ENCODE assay signal across 30 cellular contexts in genomic region chr10:115964827-115965226, GRCh38.
"Had no signal": no experiment of that assay in that cellular context is flagged by ENCODE, and none has a peak within 500 bp of the region (broad histone marks: within the 10 kb centered on the region; RNA-seq: fewer than 3 reads in every experiment).

No MANE protein-coding gene starts in this region.

- H2AFZ ChIP-seq: parathyroid adenoma had no signal

- H3K36me3 Mint-ChIP-seq: naive thymus-derived CD4-positive, alpha-beta T cell; natural killer cell; neural progenitor cell; stimulated activated memory B cell treated with anti-CD40 and anti-IgM and Interleukin-4, amounts not matched to agents 10 μg/mL and 1 μg/mL and 100 μg/mL, for 72 hours had no signal

- H3K9me3 ChIP-seq: ovary, psoas muscle, stomach, thoracic aorta, thyroid gland, tibial nerve, upper lobe of right lung, uterus had no signal

- ATAC-seq: naive thymus-derived CD4-positive, alpha-beta T cell; natural killer cell; psoas muscle; right cardiac atrium; sciatic nerve; stimulated activated memory B cell treated with anti-CD40 and anti-IgM and Interleukin-4, amounts not matched to agents 10 μg/mL and 1 μg/mL and 100 μg/mL, for 72 hours; stimulated activated naive CD8-positive, alpha-beta T cell treated with anti-CD3 and anti-CD28 coated beads, Interleukin-15, Interleukin-2, amounts not matched to agents 100 U/mL and 50 U/mL, for 24 hours; upper lobe of right lung had no signal

- H3K27me3 Mint-ChIP-seq: naive thymus-derived CD4-positive, alpha-beta T cell; stimulated activated memory B cell treated with anti-CD40 and anti-IgM and Interleukin-4, amounts not matched to agents 10 μg/mL and 1 μg/mL and 100 μg/mL, for 72 hours had no signal

- H3K27ac ChIP-seq: neural progenitor cell, ovary, parathyroid adenoma, psoas muscle, skin epidermis, spleen, stomach, thoracic aorta, thyroid gland, tibial nerve, upper lobe of right lung, uterus had no signal

- H3K4me1 Mint-ChIP-seq: naive thymus-derived CD4-positive, alpha-beta T cell; natural killer cell; stimulated activated memory B cell treated with anti-CD40 and anti-IgM and Interleukin-4, amounts not matched to agents 10 μg/mL and 1 μg/mL and 100 μg/mL, for 72 hours had no signal

- H3K27ac Mint-ChIP-seq: naive thymus-derived CD4-positive, alpha-beta T cell; natural killer cell; nephron; progenitor cell of endocrine pancreas; stimulated activated memory B cell treated with anti-CD40 and anti-IgM and Interleukin-4, amounts not matched to agents 10 μg/mL and 1 μg/mL and 100 μg/mL, for 72 hours had no signal

- H3K4me2 ChIP-seq: neural progenitor cell, smooth muscle cell had no signal

- H3K79me2 ChIP-seq: parathyroid adenoma had no signal

- H3K4me3 ChIP-seq: neural progenitor cell, ovary, psoas muscle, skin epidermis, smooth muscle cell, spleen, stomach, thoracic aorta, thyroid gland, tibial nerve, upper lobe of right lung, uterus had no signal

- H3K4me3 Mint-ChIP-seq: naive thymus-derived CD4-positive, alpha-beta T cell; natural killer cell; nephron; neural progenitor cell; stimulated activated memory B cell treated with anti-CD40 and anti-IgM and Interleukin-4, amounts not matched to agents 10 μg/mL and 1 μg/mL and 100 μg/mL, for 72 hours had no signal

- H3K9ac ChIP-seq: neural progenitor cell, parathyroid adenoma had no signal

- H3K36me3 ChIP-seq: neural progenitor cell, ovary, spleen, stomach, thoracic aorta, thyroid gland, tibial nerve, upper lobe of right lung, uterus had no signal

- H3K27me3 ChIP-seq: neural progenitor cell, ovary, spleen, stomach, thyroid gland, tibial nerve, upper lobe of right lung, uterus had no signal

- H3K9me3 Mint-ChIP-seq: nephron had no signal

- DNase-seq: naive thymus-derived CD4-positive, alpha-beta T cell; natural killer cell; occipital lobe; ovary; posterior cingulate gyrus; psoas muscle; right cardiac atrium; spleen; stimulated activated CD4-positive, alpha-beta T cell treated with anti-CD3 and anti-CD28 coated beads, Interleukin-12 subunit alpha, Interleukin-12 subunit beta, amount 100 ng/mL, for 4 hours; stimulated activated CD4-positive, alpha-beta T cell treated with anti-CD3 and anti-CD28 coated beads, Interleukin-1b, Interleukin-23, amount 100 ng/mL, for 48 hours; stimulated activated CD4-positive, alpha-beta T cell treated with anti-CD3 and anti-CD28 coated beads, Interleukin-4, amount 100 ng/mL, for 1 hour; stimulated activated CD4-positive, alpha-beta T cell treated with anti-CD3 and anti-CD28 coated beads, Interleukin-4, amount 100 ng/mL, for 4 hours; stimulated activated CD8-positive, alpha-beta memory T cell treated with anti-CD3 and anti-CD28 coated beads, Interleukin-4, amount 100 ng/mL, for 48 hours; stimulated activated naive CD4-positive, alpha-beta T cell; stimulated activated naive CD8-positive, alpha-beta T cell treated with anti-CD3 and anti-CD28 coated beads, Interleukin-15, Interleukin-2, amounts not matched to agents 100 U/mL and 50 U/mL, for 24 hours; stomach; thyroid gland; trophoblast cell; upper lobe of right lung; uterus had no signal

- H3K4me1 ChIP-seq: parathyroid adenoma, psoas muscle, spleen, stomach, thyroid gland, tibial nerve, upper lobe of right lung, uterus had no signal
